In the genomic region with DNA sequence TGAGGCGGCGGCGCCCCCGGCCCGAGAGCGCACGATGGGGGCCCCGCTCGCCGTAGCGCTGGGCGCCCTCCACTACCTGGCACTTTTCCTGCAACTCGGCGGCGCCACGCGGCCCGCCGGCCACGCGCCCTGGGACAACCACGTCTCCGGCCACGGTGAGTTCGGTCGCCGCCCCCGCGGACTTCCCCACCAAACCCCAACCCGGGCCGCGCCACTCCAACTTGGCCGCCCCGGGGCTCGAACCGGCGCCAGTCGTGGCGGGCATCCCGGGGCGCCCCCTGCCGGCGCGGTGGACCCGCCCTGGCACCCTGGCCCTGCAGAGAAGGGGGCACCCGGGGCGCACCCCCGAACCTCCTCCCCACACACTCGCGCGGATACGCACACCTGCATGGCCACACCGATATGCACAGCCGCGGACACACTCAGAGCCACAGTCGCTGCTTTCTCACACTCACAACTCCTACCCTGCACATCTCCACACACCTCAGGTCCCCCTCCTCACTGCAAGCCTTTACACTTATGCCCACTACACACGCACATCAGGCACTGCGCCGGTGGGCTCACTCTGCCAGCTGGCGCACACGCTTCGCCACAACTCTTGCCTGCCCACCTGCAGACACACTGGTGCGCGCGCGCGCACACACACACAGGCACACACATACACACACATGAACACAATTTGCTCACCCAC, we compare ENCODE assay signal across 10 cellular contexts.
DNase-seq lines count a peak whose midpoint lies in the region; ATAC-seq and TF ChIP-seq lines count a peak whose summit lies in the region.
"Had no signal": no experiment of that assay in that cellular context is flagged by ENCODE, and none has a peak within 500 bp of the region (broad histone marks: within the 10 kb centered on the region; RNA-seq: fewer than 3 reads in every experiment).

No MANE protein-coding gene starts in this region.

- no peaks in the 10 kb centered on the region for H3K9me2 ChIP-seq in MM.1S (replicated peaks; ENCODE audit: insufficient read depth, low read length)

- no peak for ATAC-seq in RWPE2 (ENCODE audit: low read depth)
- ATAC-seq in HG03139 (IDR thresholded peaks at IDR 0.05; ENCODE audit: unreplicated experiment): no peak

- H3K27ac ChIP-seq in RWPE2 (ENCODE audit: poor library complexity, severe bottlenecking) (no peak overlapping the region), skin epidermis (no peak overlapping the region), MM.1S (ENCODE audit: low read length) (no peak overlapping the region)
- H3K27ac ChIP-seq: C4-2B, HL-60 had no signal

- peaks cover 24% of the 10 kb centered on the region for H3K4me1 ChIP-seq in RWPE2 (ENCODE audit: insufficient read depth, poor library complexity, severe bottlenecking)
- no peaks in the 10 kb centered on the region for H3K4me1 ChIP-seq in MM.1S (ENCODE audit: low read length)

- no peaks in the 10 kb centered on the region for H3K36me3 ChIP-seq in RWPE2 (ENCODE audit: low read depth)
- H3K36me3 ChIP-seq in MM.1S (replicated peaks; ENCODE audit: insufficient read depth, low read length): no peaks in the 10 kb centered on the region

- H3K9ac ChIP-seq in MM.1S (ENCODE audit: low read length): no peak overlapping the region

- DNase-seq in NCI-H2227 (lab: John Stamatoyannopoulos, UW; ENCODE audit: unreplicated experiment) (peak; percentile 62), NCI-H2227 treated with DMSO at 0.1 percent for 48 hours (lab: John Stamatoyannopoulos, UW) (no peak), RWPE2 (ENCODE audit: low spot score) (peak; percentile 78), germinal center (ENCODE audit: low spot score) (peak; percentile 46), MM.1S (no peak)
- DNase-seq in activated effector memory CD4-positive, alpha-beta T cell treated with anti-CD3 and anti-CD28 coated beads, Interleukin-2, amount 50 U/mL, for 16 hours: no peak

- no peaks in the 10 kb centered on the region for H3F3A ChIP-seq in MM.1S (ENCODE audit: insufficient read depth, low read length)

- H3K27me3 ChIP-seq in RWPE2 (ENCODE audit: insufficient read depth, poor library complexity, severe bottlenecking) (peaks cover 5% of the 10 kb centered on the region), MM.1S (replicated peaks; ENCODE audit: insufficient read depth, low read length) (peaks cover 62% of the 10 kb centered on the region)

- H3K9me3 ChIP-seq in RWPE2 (ENCODE audit: severe bottlenecking) (no peaks in the 10 kb centered on the region), MM.1S (replicated peaks; ENCODE audit: insufficient read depth, low read length) (no peaks in the 10 kb centered on the region)

- no peak overlapping the region for H2AFZ ChIP-seq in MM.1S (ENCODE audit: low read length)

- H3K4me3 ChIP-seq in RWPE2 (ENCODE audit: severe bottlenecking) (peak overlapping the region; percentile 44), skin epidermis (peak overlapping the region in 6 of 7 experiments; percentile 10 to 29 (median 20)), MM.1S (ENCODE audit: low read length) (no peak overlapping the region)

- no peaks in the 10 kb centered on the region for H3K79me2 ChIP-seq in MM.1S (ENCODE audit: low read length)

- TF ChIP-seq CTCF in RWPE2 (IDR thresholded peaks at IDR 0.05; ENCODE audit: poor library complexity, severe bottlenecking) (peak; percentile 85), MM.1S (IDR thresholded peaks at IDR 0.05; ENCODE audit: low read length) (no peak; the same call in 1 of the 2 replicates)

- H4K20me1 ChIP-seq in MM.1S (ENCODE audit: insufficient read depth, low read length): no peaks in the 10 kb centered on the region

- no peak overlapping the region for H3K4me2 ChIP-seq in MM.1S (ENCODE audit: low read depth, low read length)

Comparison
In these comparisons a context has a peak if more than half of its experiments do, and no peak if none do; other contexts are left out.
1. DNase-seq: peak in NCI-H2227 (single experiment), RWPE2 (single experiment) and germinal center (single experiment); none in NCI-H2227 treated with DMSO at 0.1 percent for 48 hours (single experiment), activated effector memory CD4-positive, alpha-beta T cell treated with anti-CD3 and anti-CD28 coated beads, Interleukin-2, amount 50 U/mL, for 16 hours (single experiment) and MM.1S (single experiment).